Comparison of ENCODE assay signal across 8 cellular contexts in genomic region chr11:46121328-46121723, GRCh38. TPM values are rescaled to one million over a fixed set of nuclear protein-coding genes. Genes with fewer than 3 reads are reported as not detected.
DNase-seq lines count a peak whose midpoint lies in the region; ATAC-seq and TF ChIP-seq lines count a peak whose summit lies in the region.

PHF21A (minus strand) TSS chr11:46121454; CDS start chr11:46084219, 37,235 bp downstream.

- H3K4me1 Mint-ChIP-seq in T-cell, result peaks cover 33 to 38% (median 35%) of the 10 kb centered on the region in 3 donors

- peaks cover 55% of the 10 kb centered on the region for H3K4me1 ChIP-seq in left ventricle myocardium inferior
- H3K4me1 ChIP-seq in psoas muscle, result peaks cover 33% of the 10 kb centered on the region
- peaks cover 27% of the 10 kb centered on the region for H3K4me1 ChIP-seq in vagina

- DNase-seq in NCI-H1105 treated with DMSO at 0.1 percent for 48 hours (lab: John Stamatoyannopoulos, UW), result peak; percentile 82
- peak; percentile 72 to 90 (median 86) for DNase-seq in T-cell
- DNase-seq in left ventricle myocardium inferior, result peak; percentile 93
- DNase-seq in psoas muscle, result peak; percentile 93 to 96
- DNase-seq in vagina (ENCODE audit: extremely low spot score in 2 of 2), result peak in 1 of 2 donors; percentile 95

- no peaks in the 10 kb centered on the region for H3K9me3 Mint-ChIP-seq in T-cell

- CTCF ChIA-PET in T-cell (lab: Charles Lee), result interaction anchor here (0.5 to 0.9 kb wide), 3 partner anchors 279 to 597 kb away, joined by 3 read pairs; no protein-coding TSS in a partner anchor

- no peak for TF ChIP-seq CTCF in left ventricle myocardium inferior (IDR thresholded peaks at IDR 0.05; ENCODE audit: borderline replicate concordance)
- TF ChIP-seq CTCF in psoas muscle (IDR thresholded peaks at IDR 0.05), result no peak
- no peak for TF ChIP-seq CTCF in vagina (IDR thresholded peaks at IDR 0.05)

- 0 to 1% (median 1%) methylated on average over 11 to 49 of the region's 49 CpGs for WGBS in adipose tissue, 3 donors
- WGBS in psoas muscle, 3 donors, result 0 to 1% (median 0%) methylated on average over 14 to 46 of the region's 49 CpGs

- peak within 1 kb of the TSS; percentile 84 to 89 (median 88) for H3K4me3 Mint-ChIP-seq in T-cell

- no peaks in the 10 kb centered on the region for H3K27me3 Mint-ChIP-seq in T-cell

- no peaks in the 10 kb centered on the region for H3K9me3 ChIP-seq in left ventricle myocardium inferior (replicated peaks)
- H3K9me3 ChIP-seq in psoas muscle, result no peaks in the 10 kb centered on the region
- H3K9me3 ChIP-seq in vagina, result no peaks in the 10 kb centered on the region

- peak within 1 kb of the TSS; percentile 91 to 92 for H3K27ac Mint-ChIP-seq in T-cell

- ATAC-seq in HG02610 (IDR thresholded peaks at IDR 0.05; ENCODE audit: unreplicated experiment) (peak; percentile 46), T-cell (replicated peaks in 1 of 4) (peak; percentile 68 to 75 (median 72)), psoas muscle (peak; percentile 85 to 90 (median 86))

- intact Hi-C loops in left ventricle myocardium inferior (cut with micrococcal nuclease), result no loop called here
- intact Hi-C loops in psoas muscle (cut with DNase I), result loop anchor here in 1 of 2 donors (10.0 kb wide), 1 partner anchor 213 kb away; no protein-coding TSS in a partner anchor
- intact Hi-C loops in vagina (cut with DNase I), result loop anchor here (5.0 kb wide), 1 partner anchor 204 kb away; the partner anchor contains the start of gene PEX16

- POLR2A ChIA-PET in T-cell (lab: Charles Lee), result interaction anchor here in 1 of 2 donors (0.5 to 0.6 kb wide), 2 partner anchors 49 to 705 kb away, joined by 3 to 6 read pairs; no protein-coding TSS in a partner anchor

- H3K27me3 ChIP-seq in left ventricle myocardium inferior (ENCODE audit: low read depth) (no peaks in the 10 kb centered on the region), psoas muscle (ENCODE audit: insufficient read depth in 3 of 3, low read length in 2 of 3) (no peaks in the 10 kb centered on the region), vagina (no peaks in the 10 kb centered on the region)

- TF ChIP-seq POLR2A in GM10847 (IDR thresholded peaks at IDR 0.05; ENCODE audit: extremely low read depth, insufficient read length), result peak; percentile 65
- TF ChIP-seq POLR2A in vagina (IDR thresholded peaks at IDR 0.05), result no peak

- no peaks in the 10 kb centered on the region for H3K36me3 Mint-ChIP-seq in T-cell

- H3K27ac ChIP-seq in adipose tissue (ENCODE audit: low read depth, low read length), result peak within 1 kb of the TSS; percentile 80
- peak within 1 kb of the TSS; percentile 97 for H3K27ac ChIP-seq in left ventricle myocardium inferior (replicated peaks)
- peak within 1 kb of the TSS; percentile 87 for H3K27ac ChIP-seq in psoas muscle
- H3K27ac ChIP-seq in vagina, result peak within 1 kb of the TSS; percentile 97

- H3K36me3 ChIP-seq in left ventricle myocardium inferior (no peaks in the 10 kb centered on the region), psoas muscle (ENCODE audit: insufficient read depth in 1 of 2, low read depth in 1 of 2) (no peaks in the 10 kb centered on the region), vagina (no peaks in the 10 kb centered on the region)

- H3K4me3 ChIP-seq in left ventricle myocardium inferior (peak within 1 kb of the TSS; percentile 86), psoas muscle (peak within 1 kb of the TSS; percentile 78), vagina (peak within 1 kb of the TSS; percentile 67 to 89)

RNA-seq across cellular contexts. Expression of gene PHF21A, which starts in this region (rescaled TPM):
- total RNA-seq in T-cell, result 10 to 100 TPM; 45.5 to 82.9 (median 57.4) TPM
- polyA plus RNA-seq in adipose tissue, result 10 to 100 TPM in 2 of 3 donors, 1 to 10 TPM in 1; 6.5 to 29.5 (median 14.0) TPM
- 36.6 TPM for total RNA-seq in left ventricle myocardium inferior
- 10 to 100 TPM; 14.8 to 21.3 (median 18.0) TPM for total RNA-seq in psoas muscle
- 10 to 100 TPM in 1 of 3 donors, 1 to 10 TPM in 2; 4.1 to 20.3 (median 8.5) TPM for polyA plus RNA-seq in psoas muscle
- 66.8 TPM for total RNA-seq in vagina
